11 cellular contexts compared by ENCODE assay signal in the genomic region with DNA sequence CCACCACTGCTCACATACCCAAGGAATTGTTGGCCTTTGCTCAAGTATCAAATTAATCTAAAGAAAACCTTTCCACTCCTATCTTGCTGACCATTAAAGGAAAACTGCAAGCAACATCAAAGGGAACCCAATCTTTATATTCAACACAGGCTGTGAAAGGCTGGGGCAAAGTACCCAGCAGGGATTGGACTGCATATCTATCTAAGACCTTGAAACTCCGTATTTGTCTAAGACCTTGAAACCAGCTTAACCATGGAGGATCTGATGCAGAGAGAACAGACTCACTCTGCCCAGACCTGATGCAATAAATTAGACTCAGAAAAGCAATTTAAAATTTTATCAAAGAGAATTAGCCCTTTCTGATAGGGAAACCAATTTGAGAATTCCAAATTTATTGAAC.
"Had no signal": no experiment of that assay in that cellular context is flagged by ENCODE, and none has a peak within 500 bp of the region (broad histone marks: within the 10 kb centered on the region; RNA-seq: fewer than 3 reads in every experiment).

No MANE protein-coding gene starts in this region.

- H3K4me3 ChIP-seq: GM23248, GM23338, HAP-1 had no signal

- H3K9ac ChIP-seq: GM23248 had no signal

- H3K4me1 ChIP-seq: HAP-1 had no signal

- H3K9me3 ChIP-seq: HAP-1 had no signal

- H2AFZ ChIP-seq: GM23248, GM23338 had no signal

- DNase-seq: GM23248, GOT3, H7, H9, HCEC 1CT, HFFc6 had no signal

- ATAC-seq: GM23338, HCT116 had no signal

- H3K36me3 ChIP-seq: HAP-1 had no signal

- FAIRE-seq: H1, H54 had no signal

- H3K4me2 ChIP-seq: GM23338 had no signal

- H3K27ac ChIP-seq: GM23248 had no signal
